12 cellular contexts compared by ENCODE assay signal in genomic region chr2:45505138-45505537, GRCh38.
"Had no signal": no experiment of that assay in that cellular context is flagged by ENCODE, and none has a peak within 500 bp of the region (broad histone marks: within the 10 kb centered on the region; RNA-seq: fewer than 3 reads in every experiment).

No MANE protein-coding gene starts in this region.

- H3K27me3 ChIP-seq: foreskin keratinocyte, pancreas, stomach, vagina had no signal

- H3K27ac ChIP-seq: coronary artery, foreskin keratinocyte, pancreas, stomach, vagina, VCaP had no signal

- DNase-seq: activated naive CD4-positive, alpha-beta T cell treated with Interleukin-2 at 50 U/mL for 16 hours; effector CD4-positive, alpha-beta T cell; foreskin keratinocyte; head of caudate nucleus; islet precursor cell; pancreas; small intestine; stomach had no signal

- H3K9me3 ChIP-seq: pancreas, vagina had no signal

- ATAC-seq: foreskin keratinocyte, left lobe of liver had no signal

- H3K4me3 ChIP-seq: coronary artery, pancreas, stomach, vagina had no signal

- H3K36me3 ChIP-seq: pancreas, vagina had no signal

- H3K4me1 ChIP-seq: foreskin keratinocyte, stomach, vagina had no signal
